Comparison of ENCODE assay signal across 8 cellular contexts in the genomic region with DNA sequence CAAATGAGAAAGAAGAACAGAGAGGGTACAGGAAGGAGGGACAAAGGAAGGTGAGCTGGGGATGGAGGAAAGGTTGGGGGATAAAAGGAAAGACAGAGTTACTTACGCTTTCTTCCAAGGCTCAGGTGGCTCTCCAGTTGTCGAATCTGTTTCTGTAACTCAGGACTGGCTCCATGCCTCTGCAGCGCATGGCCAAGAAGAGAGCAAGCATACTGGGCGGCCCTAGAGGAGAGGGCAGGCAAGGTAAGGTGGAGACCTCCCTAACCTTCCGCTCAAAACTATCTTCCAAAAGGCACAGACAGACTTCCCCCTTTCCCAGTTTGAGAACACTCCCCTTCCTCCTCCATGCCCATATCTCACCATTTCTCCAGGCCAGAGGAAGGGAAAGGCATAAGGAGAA. TPM values are rescaled to one million over a fixed set of nuclear protein-coding genes. Genes with fewer than 3 reads are reported as not detected.
DNase-seq lines count a peak whose midpoint lies in the region; ATAC-seq and TF ChIP-seq lines count a peak whose summit lies in the region.

No MANE protein-coding gene starts in this region.

- H3K9ac ChIP-seq in adipocyte (ENCODE audit: low read length): peak overlapping the region; percentile 98
- peak overlapping the region; percentile 56 to 84 for H3K9ac ChIP-seq in liver (ENCODE audit: low read depth in 1 of 2, low read length in 2 of 2)

- H3K9me3 ChIP-seq in adipocyte (ENCODE audit: control insufficient read depth, low read length): no peaks in the 10 kb centered on the region
- H3K9me3 ChIP-seq in liver (ENCODE audit: control insufficient read depth in 4 of 4, low read length in 3 of 4): no peaks in the 10 kb centered on the region
- H3K9me3 ChIP-seq in thymus (ENCODE audit: control insufficient read depth): no peaks in the 10 kb centered on the region

- H3K27me3 Mint-ChIP-seq in activated CD8-positive, alpha-beta memory T cell treated with anti-CD3 and anti-CD28 coated beads, Interleukin-2, amount 10 ng/mL, durations not matched to agents 7 days and 5 days: no peaks in the 10 kb centered on the region

- peak overlapping the region; percentile 91 for H3K4me3 Mint-ChIP-seq in activated CD8-positive, alpha-beta memory T cell treated with anti-CD3 and anti-CD28 coated beads, Interleukin-2, amount 10 ng/mL, durations not matched to agents 7 days and 5 days

- no peak for ATAC-seq in activated CD8-positive, alpha-beta memory T cell treated with anti-CD3 and anti-CD28 coated beads, Interleukin-2, amount 10 ng/mL, durations not matched to agents 7 days and 5 days

- no peak for TF ChIP-seq CTCF in liver (IDR thresholded peaks at IDR 0.05; ENCODE audit: low read depth, low read length, missing input control)

- CTCF ChIA-PET in activated CD8-positive, alpha-beta memory T cell treated with anti-CD3 and anti-CD28 coated beads, Interleukin-2, amount 10 ng/mL, durations not matched to agents 7 days and 5 days (lab: Charles Lee): interaction anchor here (2.4 to 14.6 kb wide), 3 partner anchors 8 to 71 kb away, joined by 11 to 184 read pairs (median 22); partner anchors contain the start of genes ITGA10, NUDT17 and RBM8A

- H3K36me3 Mint-ChIP-seq in activated CD8-positive, alpha-beta memory T cell treated with anti-CD3 and anti-CD28 coated beads, Interleukin-2, amount 10 ng/mL, durations not matched to agents 7 days and 5 days: peaks cover 22% of the 10 kb centered on the region

- no peak for TF ChIP-seq RAD21 in liver (IDR thresholded peaks at IDR 0.05)

- peaks cover 45% of the 10 kb centered on the region for H3K4me1 Mint-ChIP-seq in activated CD8-positive, alpha-beta memory T cell treated with anti-CD3 and anti-CD28 coated beads, Interleukin-2, amount 10 ng/mL, durations not matched to agents 7 days and 5 days

- H3K4me3 ChIP-seq in adipocyte (ENCODE audit: low read length) (peak overlapping the region; percentile 99), liver (ENCODE audit: low read depth in 1 of 3, low read length in 3 of 3) (peak overlapping the region; percentile 74 to 96 (median 95)), thymus (ENCODE audit: low read length) (peak overlapping the region; percentile 95)

- 83% methylated on average over 5 of the region's 5 CpGs for WGBS in liver
- WGBS in thymus: 95% methylated on average over 5 of the region's 5 CpGs

- peaks cover 32% of the 10 kb centered on the region for H3K4me1 ChIP-seq in adipocyte (ENCODE audit: control insufficient read depth, insufficient read depth, low read length)
- H3K4me1 ChIP-seq in liver (ENCODE audit: control insufficient read depth in 4 of 4, insufficient read depth in 4 of 4, low read length in 3 of 4): peaks cover 8 to 25% (median 17%) of the 10 kb centered on the region in 4 donors
- peaks cover 12% of the 10 kb centered on the region for H3K4me1 ChIP-seq in thymus (ENCODE audit: control insufficient read depth, insufficient read depth, low read length)

- H3K9me3 Mint-ChIP-seq in activated CD8-positive, alpha-beta memory T cell treated with anti-CD3 and anti-CD28 coated beads, Interleukin-2, amount 10 ng/mL, durations not matched to agents 7 days and 5 days (ENCODE audit: low read depth): no peaks in the 10 kb centered on the region

- no peak overlapping the region for H3K27ac ChIP-seq in liver (ENCODE audit: low read depth in 1 of 2, low read length in 2 of 2)
- H3K27ac ChIP-seq in thymus (ENCODE audit: low read depth): no peak overlapping the region

- H3K36me3 ChIP-seq in adipocyte (ENCODE audit: control insufficient read depth, insufficient read depth, low read length, severe bottlenecking): peaks cover 23% of the 10 kb centered on the region
- peaks cover 3 to 8% (median 4%) of the 10 kb centered on the region in 4 donors for H3K36me3 ChIP-seq in liver (ENCODE audit: control insufficient read depth in 4 of 4, insufficient read depth in 3 of 4, low read depth in 1 of 4, low read length in 3 of 4)
- H3K36me3 ChIP-seq in thymus (ENCODE audit: control insufficient read depth, insufficient read depth): no peaks in the 10 kb centered on the region

- no peak for DNase-seq in activated CD8-positive, alpha-beta memory T cell treated with anti-CD3 and anti-CD28 coated beads, Interleukin-2, amount 10 ng/mL, durations not matched to agents 7 days and 5 days
- no peak for DNase-seq in activated CD8-positive, alpha-beta memory T cell treated with anti-CD3 and anti-CD28 coated beads for 24 hours
- DNase-seq in adipocyte (ENCODE audit: low read depth) (no peak), NCI-H2081 (lab: John Stamatoyannopoulos, UW) (no peak), NCI-H510A (lab: John Stamatoyannopoulos, UW) (no peak)
- no peak for DNase-seq in NK-92 treated with Interleukin-12 subunit alpha and Interleukin-12 subunit beta, amount 100 ng/mL, for 24 hours (lab: John Stamatoyannopoulos, UW)

- H3K27ac Mint-ChIP-seq in activated CD8-positive, alpha-beta memory T cell treated with anti-CD3 and anti-CD28 coated beads, Interleukin-2, amount 10 ng/mL, durations not matched to agents 7 days and 5 days: peak overlapping the region; percentile 95

- H3K27me3 ChIP-seq in adipocyte (replicated peaks; ENCODE audit: control insufficient read depth, insufficient read depth, low read length) (no peaks in the 10 kb centered on the region), liver (ENCODE audit: control insufficient read depth in 4 of 4, insufficient read depth in 4 of 4, low read length in 3 of 4) (no peaks in the 10 kb centered on the region), thymus (ENCODE audit: control insufficient read depth, insufficient read depth) (no peaks in the 10 kb centered on the region)

TF ChIP-seq in liver, 16 proteins besides CTCF, POLR2A, EP300 and RAD21:
- TF ChIP-seq FOXA1 (IDR thresholded peaks at IDR 0.05) (no peak), ATF3 (IDR thresholded peaks at IDR 0.05) (no peak), FOXA2 (IDR thresholded peaks at IDR 0.05) (no peak), TAF1 (conservative IDR thresholded peaks at IDR 0.05) (no peak)
- TF ChIP-seq, protein P1, sequence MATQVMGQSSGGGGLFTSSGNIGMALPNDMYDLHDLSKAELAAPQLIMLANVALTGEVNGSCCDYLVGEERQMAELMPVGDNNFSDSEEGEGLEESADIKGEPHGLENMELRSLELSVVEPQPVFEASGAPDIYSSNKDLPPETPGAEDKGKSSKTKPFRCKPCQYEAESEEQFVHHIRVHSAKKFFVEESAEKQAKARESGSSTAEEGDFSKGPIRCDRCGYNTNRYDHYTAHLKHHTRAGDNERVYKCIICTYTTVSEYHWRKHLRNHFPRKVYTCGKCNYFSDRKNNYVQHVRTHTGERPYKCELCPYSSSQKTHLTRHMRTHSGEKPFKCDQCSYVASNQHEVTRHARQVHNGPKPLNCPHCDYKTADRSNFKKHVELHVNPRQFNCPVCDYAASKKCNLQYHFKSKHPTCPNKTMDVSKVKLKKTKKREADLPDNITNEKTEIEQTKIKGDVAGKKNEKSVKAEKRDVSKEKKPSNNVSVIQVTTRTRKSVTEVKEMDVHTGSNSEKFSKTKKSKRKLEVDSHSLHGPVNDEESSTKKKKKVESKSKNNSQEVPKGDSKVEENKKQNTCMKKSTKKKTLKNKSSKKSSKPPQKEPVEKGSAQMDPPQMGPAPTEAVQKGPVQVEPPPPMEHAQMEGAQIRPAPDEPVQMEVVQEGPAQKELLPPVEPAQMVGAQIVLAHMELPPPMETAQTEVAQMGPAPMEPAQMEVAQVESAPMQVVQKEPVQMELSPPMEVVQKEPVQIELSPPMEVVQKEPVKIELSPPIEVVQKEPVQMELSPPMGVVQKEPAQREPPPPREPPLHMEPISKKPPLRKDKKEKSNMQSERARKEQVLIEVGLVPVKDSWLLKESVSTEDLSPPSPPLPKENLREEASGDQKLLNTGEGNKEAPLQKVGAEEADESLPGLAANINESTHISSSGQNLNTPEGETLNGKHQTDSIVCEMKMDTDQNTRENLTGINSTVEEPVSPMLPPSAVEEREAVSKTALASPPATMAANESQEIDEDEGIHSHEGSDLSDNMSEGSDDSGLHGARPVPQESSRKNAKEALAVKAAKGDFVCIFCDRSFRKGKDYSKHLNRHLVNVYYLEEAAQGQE (IDR thresholded peaks at IDR 0.05): no peak

RNA-seq across cellular contexts. Expression of gene PEX11B, which starts 0.9 kb away (rescaled TPM):
- 10 to 100 TPM; 27.3 to 36.2 TPM for total RNA-seq in activated CD8-positive, alpha-beta memory T cell treated with anti-CD3 and anti-CD28 coated beads, Interleukin-2, amount 10 ng/mL, durations not matched to agents 7 days and 5 days
- 10 to 100 TPM; 13.4 to 18.2 TPM for total RNA-seq in liver
- 10 to 100 TPM; 14.0 to 21.0 TPM for polyA plus RNA-seq in liver
- 38.1 TPM for polyA plus RNA-seq in thymus

RNA-seq across cellular contexts. Expression of gene ITGA10, which starts 7.7 kb away (rescaled TPM):
- total RNA-seq in activated CD8-positive, alpha-beta memory T cell treated with anti-CD3 and anti-CD28 coated beads, Interleukin-2, amount 10 ng/mL, durations not matched to agents 7 days and 5 days: 1 to 10 TPM; 1.8 to 2.1 TPM
- total RNA-seq in liver: 1 to 10 TPM in 1 of 2 donors, under 1 TPM in 1; 0.23 to 2.2 TPM
- under 1 TPM; 0.20 to 0.61 TPM for polyA plus RNA-seq in liver
- 10.3 TPM for polyA plus RNA-seq in thymus

RNA-seq across cellular contexts. Expression of gene RBM8A, which starts 9.7 kb away (rescaled TPM):
- total RNA-seq in activated CD8-positive, alpha-beta memory T cell treated with anti-CD3 and anti-CD28 coated beads, Interleukin-2, amount 10 ng/mL, durations not matched to agents 7 days and 5 days: 100 to 1,000 TPM; 189 to 249 TPM
- total RNA-seq in liver: 10 to 100 TPM; 48.8 to 62.5 TPM
- polyA plus RNA-seq in liver (10 to 100 TPM; 52.6 to 66.2 TPM), thymus (112 TPM)

RNA-seq across cellular contexts. Expression of gene ANKRD35, which starts 31.9 kb away (rescaled TPM):
- 1 to 10 TPM; 1.1 to 1.4 TPM for total RNA-seq in activated CD8-positive, alpha-beta memory T cell treated with anti-CD3 and anti-CD28 coated beads, Interleukin-2, amount 10 ng/mL, durations not matched to agents 7 days and 5 days
- total RNA-seq in liver: 1 to 10 TPM in 1 of 2 donors, under 1 TPM in 1; 0.05 to 1.2 TPM
- polyA plus RNA-seq in liver (1 to 10 TPM; 1.6 to 1.9 TPM), thymus (2.7 TPM)

RNA-seq across cellular contexts. Expression of gene LIX1L, which starts 40.2 kb away (rescaled TPM):
- total RNA-seq in activated CD8-positive, alpha-beta memory T cell treated with anti-CD3 and anti-CD28 coated beads, Interleukin-2, amount 10 ng/mL, durations not matched to agents 7 days and 5 days: 10 to 100 TPM; 35.0 to 36.2 TPM
- 1 to 10 TPM; 6.5 to 8.6 TPM for total RNA-seq in liver
- polyA plus RNA-seq in liver: 1 to 10 TPM; 4.6 to 6.0 TPM
- 22.0 TPM for polyA plus RNA-seq in thymus
